Comparison of ENCODE assay signal across 8 cellular contexts in the genomic region with DNA sequence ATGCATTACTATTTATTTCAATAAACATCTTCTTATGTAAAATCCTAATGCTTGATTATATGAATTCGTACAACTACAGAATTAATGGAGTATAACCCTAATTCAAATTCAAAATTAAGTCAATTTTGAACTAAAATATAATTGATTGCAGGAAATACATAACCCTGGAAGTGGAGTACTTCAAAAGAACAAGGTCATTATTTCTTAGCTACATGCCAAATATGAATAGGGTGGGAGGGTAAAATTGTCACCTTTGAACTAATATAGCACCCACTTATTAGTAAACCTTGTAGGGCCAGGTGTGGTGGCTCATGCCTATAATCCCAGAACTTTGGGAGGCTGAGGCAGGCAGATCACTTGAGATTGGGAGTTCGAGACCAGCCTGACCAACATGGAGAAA.
"Had no signal": no experiment of that assay in that cellular context is flagged by ENCODE, and none has a peak within 500 bp of the region (broad histone marks: within the 10 kb centered on the region; RNA-seq: fewer than 3 reads in every experiment).

No MANE protein-coding gene starts in this region.

- ATAC-seq: GM12878 had no signal

- H3K4me3 ChIP-seq: GM12878 had no signal

- DNase-seq: GDM1, GF-D8 had no signal

- FAIRE-seq: G401.6, GM12878, GM12891, GM12892, GM18507, GM19239 had no signal
